ENCODE assay signal across 34 cellular contexts in genomic region chr7:30546596-30546995, GRCh38.
"Had no signal": no experiment of that assay in that cellular context is flagged by ENCODE, and none has a peak within 500 bp of the region (broad histone marks: within the 10 kb centered on the region; RNA-seq: fewer than 3 reads in every experiment).

No MANE protein-coding gene starts in this region.

- H3K9me3 Mint-ChIP-seq: activated B cell treated with CpG ODN at 0.5 μM for 24 hours; activated CD4-positive, alpha-beta memory T cell treated with anti-CD3 and anti-CD28 coated beads for 36 hours; activated CD4-positive, alpha-beta T cell treated with anti-CD3 and anti-CD28 coated beads, Interleukin-2, amount 10 ng/mL, durations not matched to agents 24 days and 14 days; activated CD8-positive, alpha-beta T cell treated with anti-CD3 and anti-CD28 coated beads for 36 hours; activated naive CD4-positive, alpha-beta T cell treated with anti-CD3 and anti-CD28 coated beads, Interleukin-2, amount 50 U/mL, for 72 hours; activated naive CD8-positive, alpha-beta T cell treated with anti-CD3 and anti-CD28 coated beads for 36 hours; activated T-cell treated with anti-CD3 and anti-CD28 coated beads, Interleukin-2, amount 50 U/mL, for 4 hours; activated T-cell treated with anti-CD3 and anti-CD28 coated beads, Interleukin-2, amount 50 U/mL, for 72 hours; activated T-helper 1 cell treated with anti-CD3 and anti-CD28 coated beads, Interleukin-12 subunit alpha, Interleukin-12 subunit beta, Interleukin-2, Interleukin-4 antibody, amounts not matched to agents 30 ng/mL and 10 ng/mL and 1 ng/mL, durations not matched to agents 14 hours and 24 hours and 36 hours; activated T-helper 2 cell treated with anti-CD3 and anti-CD28 coated beads, Interferon-gamma antibody, Interleukin-2, Interleukin-4, amounts not matched to agents 10 μg/mL and 5 μg/mL and 100 μg/mL, durations not matched to agents 14 hours and 24 hours and 36 hours; T-helper 2 cell treated with Interferon-gamma antibody and Interleukin-4, amounts not matched to agents 5 μg/mL and 100 μg/mL, for 36 hours had no signal

- H3K27ac ChIP-seq: adrenal gland, body of pancreas, brain microvascular endothelial cell, breast epithelium, VCaP had no signal

- H3K36me3 ChIP-seq: adrenal gland, brain microvascular endothelial cell, breast epithelium had no signal

- ATAC-seq: activated CD8-positive, alpha-beta T cell treated with anti-CD3 and anti-CD28 coated beads for 36 hours; activated naive CD4-positive, alpha-beta T cell treated with anti-CD3 and anti-CD28 coated beads, Interleukin-2, amount 50 U/mL, for 72 hours; activated T-cell treated with anti-CD3 and anti-CD28 coated beads, Interleukin-2, amount 50 U/mL, for 4 hours; activated T-cell treated with anti-CD3 and anti-CD28 coated beads, Interleukin-2, amount 50 U/mL, for 72 hours; body of pancreas had no signal

- H3K4me3 ChIP-seq: adrenal gland, body of pancreas, breast epithelium had no signal

- H3K27me3 ChIP-seq: adrenal gland, body of pancreas, brain microvascular endothelial cell, breast epithelium had no signal

- H3K27ac Mint-ChIP-seq: activated B cell treated with CpG ODN at 0.5 μM for 24 hours; activated CD4-positive, alpha-beta memory T cell treated with anti-CD3 and anti-CD28 coated beads for 36 hours; activated CD4-positive, alpha-beta T cell treated with anti-CD3 and anti-CD28 coated beads, Interleukin-2, amount 10 ng/mL, durations not matched to agents 24 days and 14 days; activated CD8-positive, alpha-beta T cell treated with anti-CD3 and anti-CD28 coated beads for 36 hours; activated naive CD8-positive, alpha-beta T cell treated with anti-CD3 and anti-CD28 coated beads for 36 hours; activated T-cell treated with anti-CD3 and anti-CD28 coated beads, Interleukin-2, amount 50 U/mL, for 72 hours; activated T-helper 1 cell treated with anti-CD3 and anti-CD28 coated beads, Interleukin-12 subunit alpha, Interleukin-12 subunit beta, Interleukin-2, Interleukin-4 antibody, amounts not matched to agents 30 ng/mL and 10 ng/mL and 1 ng/mL, durations not matched to agents 14 hours and 24 hours and 36 hours; activated T-helper 2 cell treated with anti-CD3 and anti-CD28 coated beads, Interferon-gamma antibody, Interleukin-2, Interleukin-4, amounts not matched to agents 10 μg/mL and 5 μg/mL and 100 μg/mL, durations not matched to agents 14 hours and 24 hours and 36 hours; T-helper 1 cell treated with Interleukin-12 subunit alpha and Interleukin-12 subunit beta and Interleukin-4 antibody, amounts not matched to agents 30 μg/mL and 1 μg/mL, for 36 hours; T-helper 2 cell treated with Interferon-gamma antibody and Interleukin-4, amounts not matched to agents 5 μg/mL and 100 μg/mL, for 36 hours had no signal

- H3K27me3 Mint-ChIP-seq: activated B cell treated with CpG ODN at 0.5 μM for 24 hours; activated CD4-positive, alpha-beta memory T cell treated with anti-CD3 and anti-CD28 coated beads for 36 hours; activated CD4-positive, alpha-beta T cell treated with anti-CD3 and anti-CD28 coated beads, Interleukin-2, amount 10 ng/mL, durations not matched to agents 24 days and 14 days; activated CD8-positive, alpha-beta T cell treated with anti-CD3 and anti-CD28 coated beads for 36 hours; activated naive CD8-positive, alpha-beta T cell treated with anti-CD3 and anti-CD28 coated beads for 36 hours had no signal

- H3K9me3 ChIP-seq: adrenal gland, body of pancreas, breast epithelium had no signal

- H3K4me3 Mint-ChIP-seq: activated B cell treated with CpG ODN at 0.5 μM for 24 hours; activated CD4-positive, alpha-beta memory T cell treated with anti-CD3 and anti-CD28 coated beads for 36 hours; activated CD4-positive, alpha-beta T cell treated with anti-CD3 and anti-CD28 coated beads, Interleukin-2, amount 10 ng/mL, durations not matched to agents 24 days and 14 days; activated CD8-positive, alpha-beta T cell treated with anti-CD3 and anti-CD28 coated beads for 36 hours; activated naive CD8-positive, alpha-beta T cell treated with anti-CD3 and anti-CD28 coated beads for 36 hours; activated T-cell treated with anti-CD3 and anti-CD28 coated beads, Interleukin-2, amount 50 U/mL, for 4 hours; activated T-cell treated with anti-CD3 and anti-CD28 coated beads, Interleukin-2, amount 50 U/mL, for 72 hours; activated T-helper 1 cell treated with anti-CD3 and anti-CD28 coated beads, Interleukin-12 subunit alpha, Interleukin-12 subunit beta, Interleukin-2, Interleukin-4 antibody, amounts not matched to agents 30 ng/mL and 10 ng/mL and 1 ng/mL, durations not matched to agents 14 hours and 24 hours and 36 hours; T-helper 1 cell treated with Interleukin-12 subunit alpha and Interleukin-12 subunit beta and Interleukin-4 antibody, amounts not matched to agents 30 μg/mL and 1 μg/mL, for 36 hours; T-helper 2 cell treated with Interferon-gamma antibody and Interleukin-4, amounts not matched to agents 5 μg/mL and 100 μg/mL, for 36 hours had no signal

- DNase-seq: activated B cell treated with CpG ODN at 0.5 μM for 24 hours; activated CD4-positive, alpha-beta memory T cell treated with anti-CD3 and anti-CD28 coated beads for 36 hours; activated CD4-positive, alpha-beta T cell treated with anti-CD3 and anti-CD28 coated beads for 4 hours; activated CD4-positive, alpha-beta T cell treated with anti-CD3 and anti-CD28 coated beads, Interleukin-2, amount 10 ng/mL, durations not matched to agents 24 days and 14 days; activated CD4-positive, alpha-beta T cell treated with anti-CD3 and anti-CD28 coated beads, Interleukin-2, amount 50 U/mL, for 1 hour; activated CD4-positive, alpha-beta T cell treated with anti-CD3 and anti-CD28 coated beads, Interleukin-2, amount 50 U/mL, for 4 hours; activated CD4-positive, CD25-positive, alpha-beta regulatory T cell treated with anti-CD3 and anti-CD28 coated beads, Interleukin-2, amount 50 U/mL, for 72 hours; activated CD8-positive, alpha-beta memory T cell treated with anti-CD3 and anti-CD28 coated beads, Interleukin-2, amount 50 U/mL, for 4 hours; activated CD8-positive, alpha-beta T cell treated with anti-CD3 and anti-CD28 coated beads for 36 hours; activated effector memory CD4-positive, alpha-beta T cell treated with Interleukin-2 at 50 U/mL for 16 hours; activated gamma-delta T cell; activated naive CD4-positive, alpha-beta T cell treated with anti-CD3 and anti-CD28 coated beads, Interleukin-2, amount 50 U/mL, for 16 hours; activated naive CD4-positive, alpha-beta T cell treated with Interleukin-2 at 50 U/mL for 16 hours; activated naive CD8-positive, alpha-beta T cell treated with anti-CD3 and anti-CD28 coated beads for 36 hours; activated T-cell treated with anti-CD3 and anti-CD28 coated beads for 4 hours; activated T-cell treated with anti-CD3 and anti-CD28 coated beads, Interleukin-2, amount 50 U/mL, for 1 hour; activated T-cell treated with anti-CD3 and anti-CD28 coated beads, Interleukin-2, amount 50 U/mL, for 4 hours; activated T-cell treated with anti-CD3 and anti-CD28 coated beads, Interleukin-2, amount 50 U/mL, for 72 hours; adrenal gland; amniotic stem cell; aorta; body of pancreas; brain microvascular endothelial cell; central memory CD4-positive, alpha-beta T cell; T-helper 1 cell; T-helper 2 cell; T-helper 9 cell had no signal
